16 cellular contexts compared by ENCODE assay signal in the genomic region with DNA sequence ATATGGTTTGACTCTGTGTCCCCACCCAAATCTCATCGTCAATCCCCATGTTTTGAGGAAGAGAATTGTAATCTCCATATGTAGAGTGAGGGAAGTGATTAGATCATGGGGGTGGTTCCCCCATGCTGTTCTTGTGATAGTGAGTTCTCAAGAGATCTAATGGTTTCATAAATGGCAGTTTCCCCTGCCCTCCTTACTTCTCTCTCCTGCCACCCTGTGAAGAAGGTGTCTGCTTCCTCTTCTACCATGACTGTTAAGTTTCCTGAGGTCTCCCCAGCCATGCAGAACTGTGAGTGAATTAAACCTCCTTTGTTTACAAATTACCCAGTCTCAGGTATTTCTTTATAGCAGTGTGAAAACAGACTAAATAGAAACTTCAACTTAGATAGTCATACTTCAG.
A peak's percentile ranks its signal among the peaks of the same experiment; 100 is the strongest.
DNase-seq lines count a peak whose midpoint lies in the region; ATAC-seq and TF ChIP-seq lines count a peak whose summit lies in the region.
"Had no signal": no experiment of that assay in that cellular context is flagged by ENCODE, and none has a peak within 500 bp of the region (broad histone marks: within the 10 kb centered on the region; RNA-seq: fewer than 3 reads in every experiment).

No MANE protein-coding gene starts in this region.

- intact Hi-C loops in CD14-positive monocyte (cut with micrococcal nuclease), result no loop called here

- H3K4me3 Mint-ChIP-seq in CD14-positive monocyte (no peak overlapping the region), naive B cell (peak overlapping the region in 2 of 8 donors; percentile 9 to 15)
- H3K4me3 Mint-ChIP-seq: CD8-positive, alpha-beta memory T cell; H9 had no signal

- H3K9me3 ChIP-seq in subcutaneous abdominal adipose tissue (ENCODE audit: control insufficient read depth in 5 of 5, low read length in 5 of 5), result no peaks in the 10 kb centered on the region
- H3K9me3 ChIP-seq: BE2C had no signal

- no peaks in the 10 kb centered on the region for H3K27me3 ChIP-seq in subcutaneous abdominal adipose tissue (ENCODE audit: control insufficient read depth in 5 of 5, insufficient read depth in 4 of 5, low read length in 5 of 5)
- H3K27me3 ChIP-seq: BE2C had no signal

- H3K27ac Mint-ChIP-seq in CD14-positive monocyte, result peak overlapping the region in 5 of 7 donors; percentile 18 to 61 (median 19)
- H3K27ac Mint-ChIP-seq in naive B cell, result peak overlapping the region in 4 of 6 donors; percentile 68 to 91 (median 72)
- H3K27ac Mint-ChIP-seq: CD8-positive, alpha-beta memory T cell had no signal

- TF ChIP-seq CTCF in CD14-positive monocyte (IDR thresholded peaks at IDR 0.05), result no peak

- peaks cover 0 to 9% (median 3%) of the 10 kb centered on the region in 5 donors for H3K36me3 ChIP-seq in subcutaneous abdominal adipose tissue (ENCODE audit: control insufficient read depth in 5 of 5, insufficient read depth in 5 of 5, low read length in 5 of 5)
- H3K36me3 ChIP-seq: BE2C had no signal

- H3K9me3 Mint-ChIP-seq in CD14-positive monocyte, result peaks cover 28 to 46% (median 35%) of the 10 kb centered on the region in 7 donors
- peaks cover 5 to 54% (median 25%) of the 10 kb centered on the region in 7 donors for H3K9me3 Mint-ChIP-seq in naive B cell

- DNase-seq in CD14-positive monocyte (ENCODE audit: low spot score), result no peak
- peak; percentile 32 for DNase-seq in OCI-M1 (lab: John Stamatoyannopoulos, UW)
- no peak for DNase-seq in naive B cell
- DNase-seq in NCI-H82 (lab: John Stamatoyannopoulos, UW), result no peak
- DNase-seq: BE2C; Caco-2; CD8-positive, alpha-beta memory T cell; DMS53; GF-D8; GOT3; H9 had no signal

- no peak overlapping the region for H3K9ac ChIP-seq in subcutaneous abdominal adipose tissue (ENCODE audit: low read length in 5 of 5)

- no peaks in the 10 kb centered on the region for H3K27me3 Mint-ChIP-seq in CD14-positive monocyte (ENCODE audit: low read depth in 3 of 3)
- no peaks in the 10 kb centered on the region for H3K27me3 Mint-ChIP-seq in naive B cell
- H3K27me3 Mint-ChIP-seq: IgD-negative memory B cell had no signal

- H3K4me3 ChIP-seq in subcutaneous abdominal adipose tissue (ENCODE audit: low read depth in 1 of 5, low read length in 5 of 5), result no peak overlapping the region

- H3K36me3 Mint-ChIP-seq in CD14-positive monocyte, result peaks cover 27 to 34% of the 10 kb centered on the region in 2 donors
- H3K36me3 Mint-ChIP-seq in naive B cell, result peaks cover 29 to 36% of the 10 kb centered on the region in 2 donors
- H3K36me3 Mint-ChIP-seq: CD8-positive, alpha-beta memory T cell had no signal

- ATAC-seq in naive B cell (ENCODE audit: low read depth in 2 of 2) (peak; percentile 50 to 56), GM18498 (IDR thresholded peaks at IDR 0.05; ENCODE audit: unreplicated experiment) (no peak), GM21360 (IDR thresholded peaks at IDR 0.05; ENCODE audit: unreplicated experiment) (no peak)

- peaks cover 4 to 37% (median 14%) of the 10 kb centered on the region in 5 donors for H3K4me1 ChIP-seq in subcutaneous abdominal adipose tissue (ENCODE audit: control insufficient read depth in 5 of 5, insufficient read depth in 5 of 5, low read length in 5 of 5)
- H3K4me1 ChIP-seq: BE2C had no signal

- H3K4me1 Mint-ChIP-seq in CD14-positive monocyte, result peaks cover 6% of the 10 kb centered on the region
- peaks cover 35 to 53% (median 40%) of the 10 kb centered on the region in 3 donors for H3K4me1 Mint-ChIP-seq in naive B cell

- H3K27ac ChIP-seq in subcutaneous abdominal adipose tissue (ENCODE audit: low read depth, low read length), result peak overlapping the region; percentile 41
- H3K27ac ChIP-seq: C4-2B had no signal

Comparison
In these comparisons a context has a peak if more than half of its experiments do, and no peak if none do; other contexts are left out.
1. ATAC-seq: peak in naive B cell (2 of 2); none in GM18498 (single experiment) and GM21360 (single experiment).